In the genomic region with DNA sequence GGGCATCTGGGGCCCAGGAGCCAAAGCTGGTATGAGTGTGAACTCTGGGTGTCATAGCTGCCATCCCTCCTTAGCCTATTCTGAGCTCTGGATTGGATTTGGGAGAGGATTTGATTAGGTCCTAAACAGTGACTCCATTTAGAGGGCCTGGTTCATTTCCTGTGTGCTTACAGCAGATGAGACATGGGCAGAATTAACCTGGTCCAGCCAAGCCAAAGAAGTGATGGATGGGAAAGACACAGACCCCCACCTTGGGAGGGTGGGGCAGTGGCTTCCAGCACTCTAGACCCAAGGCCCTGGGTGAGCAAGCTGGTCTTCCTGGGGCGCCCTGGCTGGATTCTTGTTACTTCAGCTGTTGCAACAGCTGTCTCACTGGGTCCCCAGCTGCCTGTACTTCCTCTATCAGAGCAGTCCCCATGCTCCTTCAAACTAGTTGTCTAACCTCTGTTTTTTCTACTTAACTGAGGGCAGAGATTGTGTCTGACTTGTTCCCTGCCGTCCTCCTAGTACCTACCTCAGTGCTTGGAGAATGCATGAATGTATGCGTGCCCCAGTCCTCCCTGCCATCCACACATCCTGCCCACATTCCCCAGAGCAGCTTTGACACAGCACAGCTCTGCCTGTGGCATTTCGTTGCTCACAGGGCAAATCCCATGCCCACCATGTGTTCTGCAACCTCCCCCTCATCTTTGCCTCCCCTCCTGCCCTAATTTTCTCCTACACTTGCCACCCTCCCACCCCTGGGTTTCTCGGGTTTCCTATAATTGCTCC, we compare ENCODE assay signal across 8 cellular contexts.
DNase-seq lines count a peak whose midpoint lies in the region; ATAC-seq and TF ChIP-seq lines count a peak whose summit lies in the region.

No MANE protein-coding gene starts in this region.

- peaks cover 0 to 17% of the 10 kb centered on the region in 2 donors for H3K36me3 ChIP-seq in left lung
- peaks cover 0 to 9% (median 2%) of the 10 kb centered on the region in 4 donors for H3K36me3 ChIP-seq in transverse colon

- DNase-seq in NOMO-1 (lab: John Stamatoyannopoulos, UW; ENCODE audit: unreplicated experiment in 2 of 2) = peak; percentile 55 to 86
- DNase-seq in activated naive CD8-positive, alpha-beta T cell treated with anti-CD3 and anti-CD28 coated beads, Interleukin-2, amount 50 U/mL, for 24 hours = peak; percentile 27
- peak; percentile 73 to 87 for DNase-seq in left lung
- DNase-seq in transverse colon = peak; percentile 51
- no peak for DNase-seq in mesenteric fat pad (ENCODE audit: low spot score)
- DNase-seq in NCI-H2107 (lab: John Stamatoyannopoulos, UW) = no peak

- no peak for TF ChIP-seq POLR2A in transverse colon (IDR thresholded peaks at IDR 0.05)

- no peaks in the 10 kb centered on the region for H3K27me3 Mint-ChIP-seq in activated naive CD8-positive, alpha-beta T cell treated with anti-CD3 and anti-CD28 coated beads, Interleukin-2, amount 50 U/mL, for 24 hours

- 34 to 53% methylated on average over 2 to 5 of the region's 5 CpGs for WGBS in transverse colon (ENCODE audit: low coverage in 1 of 2), 2 donors

- peak overlapping the region; percentile 88 to 92 for H3K27ac ChIP-seq in left lung
- peak overlapping the region; percentile 75 to 85 (median 80) for H3K27ac ChIP-seq in transverse colon

- peaks cover 25% of the 10 kb centered on the region for H3K36me3 Mint-ChIP-seq in activated naive CD8-positive, alpha-beta T cell treated with anti-CD3 and anti-CD28 coated beads, Interleukin-2, amount 50 U/mL, for 24 hours (ENCODE audit: low read depth)

- no peaks in the 10 kb centered on the region for H3K9me3 Mint-ChIP-seq in activated naive CD8-positive, alpha-beta T cell treated with anti-CD3 and anti-CD28 coated beads, Interleukin-2, amount 50 U/mL, for 24 hours

- in situ Hi-C loops in transverse colon (cut with MboI; ENCODE audit: low pct_ligation_motif_present in 1 of 4, low pct_unique_long_range_greater_than_20kb in 1 of 4, low sequenced_read_pairs in 3 of 4) = loop anchor here in 2 of 4 donors (5.0 to 10.0 kb wide), 2 partner anchors 125 to 132 kb away; no protein-coding TSS in a partner anchor

- H3K27ac Mint-ChIP-seq in activated naive CD8-positive, alpha-beta T cell treated with anti-CD3 and anti-CD28 coated beads, Interleukin-2, amount 50 U/mL, for 24 hours = peak overlapping the region; percentile 88

- H3K4me3 Mint-ChIP-seq in activated naive CD8-positive, alpha-beta T cell treated with anti-CD3 and anti-CD28 coated beads, Interleukin-2, amount 50 U/mL, for 24 hours = peak overlapping the region; percentile 83

- TF ChIP-seq EP300 in transverse colon (IDR thresholded peaks at IDR 0.05; ENCODE audit: low read depth) = no peak

- TF ChIP-seq CTCF in left lung (IDR thresholded peaks at IDR 0.05) (no peak), transverse colon (IDR thresholded peaks at IDR 0.05) (no peak)

- H3K9me3 ChIP-seq in left lung = no peaks in the 10 kb centered on the region
- no peaks in the 10 kb centered on the region for H3K9me3 ChIP-seq in transverse colon

- peaks cover 41 to 79% of the 10 kb centered on the region in 2 donors for H3K4me1 ChIP-seq in left lung
- H3K4me1 ChIP-seq in transverse colon = peaks cover 34 to 56% (median 45%) of the 10 kb centered on the region in 4 donors

- intact Hi-C loops in left lung (cut with DNase I) = loop anchor here in 1 of 2 donors (5.0 kb wide), 1 partner anchor 132 kb away; no protein-coding TSS in a partner anchor
- intact Hi-C loops in transverse colon (cut with DNase I; ENCODE audit: low total_unique reads) = loop anchor here (2.0 kb wide), 1 partner anchor 69 kb away; no protein-coding TSS in a partner anchor

- no peaks in the 10 kb centered on the region for H3K27me3 ChIP-seq in left lung
- no peaks in the 10 kb centered on the region for H3K27me3 ChIP-seq in transverse colon

- H3K4me3 ChIP-seq in left lung (no peak overlapping the region), transverse colon (no peak overlapping the region)

- peak; percentile 39 for ATAC-seq in GM18511 (IDR thresholded peaks at IDR 0.05; ENCODE audit: unreplicated experiment)
- ATAC-seq in HG02759 (IDR thresholded peaks at IDR 0.05; ENCODE audit: unreplicated experiment) = peak; percentile 12
- ATAC-seq in activated naive CD8-positive, alpha-beta T cell treated with anti-CD3 and anti-CD28 coated beads, Interleukin-2, amount 50 U/mL, for 24 hours = no peak
- peak; percentile 2 for ATAC-seq in left lung

- H3K4me1 Mint-ChIP-seq in activated naive CD8-positive, alpha-beta T cell treated with anti-CD3 and anti-CD28 coated beads, Interleukin-2, amount 50 U/mL, for 24 hours = peaks cover 81% of the 10 kb centered on the region

Comparison
In these comparisons a context has a peak if more than half of its experiments do, and no peak if none do; other contexts are left out.
1. DNase-seq: peak in NOMO-1 (2 of 2), activated naive CD8-positive, alpha-beta T cell treated with anti-CD3 and anti-CD28 coated beads, Interleukin-2, amount 50 U/mL, for 24 hours (single experiment), left lung (2 of 2) and transverse colon (single experiment); none in mesenteric fat pad (single experiment) and NCI-H2107 (single experiment).